In the genomic region with DNA sequence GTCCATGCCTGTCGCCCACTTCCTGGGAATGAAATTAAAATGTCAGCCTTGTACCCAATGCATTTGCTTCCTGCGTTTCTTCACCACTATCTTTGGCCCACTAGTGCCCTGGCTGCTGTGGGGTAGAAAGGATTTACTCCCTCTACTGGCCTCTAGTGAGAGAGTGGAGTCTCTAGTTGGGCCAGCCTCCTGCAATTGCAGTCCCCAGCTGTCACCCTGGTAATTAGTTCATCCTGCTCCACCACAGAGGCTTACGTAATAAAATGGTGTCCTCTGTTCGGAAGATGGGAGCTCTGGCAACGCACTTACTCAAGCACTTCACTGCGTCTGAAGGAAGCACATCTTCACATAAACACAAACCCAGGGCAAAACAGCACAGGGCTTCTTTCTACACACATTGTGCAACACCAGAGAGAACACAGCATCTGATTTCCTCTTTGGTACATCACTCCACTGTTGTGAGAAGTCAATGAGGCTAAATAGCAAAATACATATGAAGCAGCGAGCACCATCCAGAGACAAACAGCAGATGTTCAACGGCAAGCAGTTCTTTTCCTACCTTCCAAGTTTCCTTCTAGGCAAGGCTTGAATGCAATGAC, we compare ENCODE assay signal across 12 cellular contexts.
DNase-seq lines count a peak whose midpoint lies in the region; ATAC-seq and TF ChIP-seq lines count a peak whose summit lies in the region.
"Had no signal": no experiment of that assay in that cellular context is flagged by ENCODE, and none has a peak within 500 bp of the region (broad histone marks: within the 10 kb centered on the region; RNA-seq: fewer than 3 reads in every experiment).

No MANE protein-coding gene starts in this region.

- H3K4me3 Mint-ChIP-seq in HFFc6 (no peak overlapping the region), mesothelial cell of epicardium (no peak overlapping the region)

- H3K27me3 Mint-ChIP-seq in HFFc6 (ENCODE audit: insufficient read depth) (peaks cover 4% of the 10 kb centered on the region), mesothelial cell of epicardium (ENCODE audit: low read depth) (peaks cover 7% of the 10 kb centered on the region)

- no peaks in the 10 kb centered on the region for H3K9me3 ChIP-seq in effector memory CD4-positive, alpha-beta T cell (ENCODE audit: control insufficient read depth, low read length)
- H3K9me3 ChIP-seq: colonic mucosa had no signal

- H3K4me1 ChIP-seq in effector memory CD4-positive, alpha-beta T cell (ENCODE audit: control insufficient read depth, insufficient read depth, low read length, poor library complexity, severe bottlenecking), result no peaks in the 10 kb centered on the region
- H3K4me1 ChIP-seq: colonic mucosa had no signal

- TF ChIP-seq CTCF in LNCaP clone FGC (IDR thresholded peaks at IDR 0.05; ENCODE audit: control insufficient read depth, extremely low read depth, insufficient read depth), result peak; percentile 39
- no peak for TF ChIP-seq CTCF in HFFc6 (IDR thresholded peaks at IDR 0.05)
- TF ChIP-seq CTCF in mesothelial cell of epicardium (IDR thresholded peaks at IDR 0.05; ENCODE audit: unreplicated experiment), result no peak

- no peak overlapping the region for H3K27ac ChIP-seq in effector memory CD4-positive, alpha-beta T cell (ENCODE audit: insufficient read depth, low read length, poor library complexity, severe bottlenecking)
- H3K27ac ChIP-seq: colonic mucosa had no signal

- no peak for ATAC-seq in GM19351 (IDR thresholded peaks at IDR 0.05; ENCODE audit: unreplicated experiment)

- H3K4me1 Mint-ChIP-seq in HFFc6 (ENCODE audit: low read depth), result no peaks in the 10 kb centered on the region
- peaks cover 22% of the 10 kb centered on the region for H3K4me1 Mint-ChIP-seq in mesothelial cell of epicardium

- H3K36me3 Mint-ChIP-seq in HFFc6 (ENCODE audit: low read depth) (no peaks in the 10 kb centered on the region), mesothelial cell of epicardium (no peaks in the 10 kb centered on the region)

- H3K27me3 ChIP-seq in effector memory CD4-positive, alpha-beta T cell (replicated peaks; ENCODE audit: control insufficient read depth, insufficient read depth, low read length, poor library complexity, severe bottlenecking), result no peaks in the 10 kb centered on the region
- H3K27me3 ChIP-seq: colonic mucosa had no signal

- peak; percentile 5 for DNase-seq in ELF-1 (ENCODE audit: low read depth, low spot score)
- DNase-seq in LNCaP clone FGC (ENCODE audit: low read depth), result no peak
- peak; percentile 12 for DNase-seq in RPMI7951 (ENCODE audit: low read depth)
- DNase-seq in islet precursor cell, result peak; percentile 57
- DNase-seq in HFFc6, result no peak
- DNase-seq in effector memory CD4-positive, alpha-beta T cell, result no peak
- DNase-seq in mesothelial cell of epicardium (ENCODE audit: low spot score in 2 of 2, unreplicated experiment in 2 of 2), result no peak
- DNase-seq: activated effector memory CD4-positive, alpha-beta T cell treated with Interleukin-2 at 50 U/mL for 16 hours; colonic mucosa; NCI-H1436; posterior cingulate gyrus had no signal

- H3K4me3 ChIP-seq in LNCaP clone FGC (ENCODE audit: low read depth, low read length), result no peak overlapping the region
- H3K4me3 ChIP-seq in effector memory CD4-positive, alpha-beta T cell (ENCODE audit: insufficient read depth, low read depth, low read length, poor library complexity, severe bottlenecking), result no peak overlapping the region
- H3K4me3 ChIP-seq: colonic mucosa had no signal

- H3K9me3 Mint-ChIP-seq in HFFc6 (peaks cover 42% of the 10 kb centered on the region), mesothelial cell of epicardium (no peaks in the 10 kb centered on the region)

- H3K27ac Mint-ChIP-seq in HFFc6, result no peak overlapping the region
- H3K27ac Mint-ChIP-seq in mesothelial cell of epicardium, result no peak overlapping the region

- no peaks in the 10 kb centered on the region for H3K36me3 ChIP-seq in effector memory CD4-positive, alpha-beta T cell (ENCODE audit: control insufficient read depth, insufficient read depth, low read length)
- H3K36me3 ChIP-seq: colonic mucosa had no signal

Comparison
In these comparisons a context has a peak if more than half of its experiments do, and no peak if none do; other contexts are left out.
1. DNase-seq: peak in ELF-1 (single experiment), RPMI7951 (single experiment) and islet precursor cell (single experiment); none in LNCaP clone FGC (single experiment), HFFc6 (single experiment), effector memory CD4-positive, alpha-beta T cell (0 of 3) and mesothelial cell of epicardium (0 of 2).